8 cellular contexts compared by ENCODE assay signal in the genomic region with DNA sequence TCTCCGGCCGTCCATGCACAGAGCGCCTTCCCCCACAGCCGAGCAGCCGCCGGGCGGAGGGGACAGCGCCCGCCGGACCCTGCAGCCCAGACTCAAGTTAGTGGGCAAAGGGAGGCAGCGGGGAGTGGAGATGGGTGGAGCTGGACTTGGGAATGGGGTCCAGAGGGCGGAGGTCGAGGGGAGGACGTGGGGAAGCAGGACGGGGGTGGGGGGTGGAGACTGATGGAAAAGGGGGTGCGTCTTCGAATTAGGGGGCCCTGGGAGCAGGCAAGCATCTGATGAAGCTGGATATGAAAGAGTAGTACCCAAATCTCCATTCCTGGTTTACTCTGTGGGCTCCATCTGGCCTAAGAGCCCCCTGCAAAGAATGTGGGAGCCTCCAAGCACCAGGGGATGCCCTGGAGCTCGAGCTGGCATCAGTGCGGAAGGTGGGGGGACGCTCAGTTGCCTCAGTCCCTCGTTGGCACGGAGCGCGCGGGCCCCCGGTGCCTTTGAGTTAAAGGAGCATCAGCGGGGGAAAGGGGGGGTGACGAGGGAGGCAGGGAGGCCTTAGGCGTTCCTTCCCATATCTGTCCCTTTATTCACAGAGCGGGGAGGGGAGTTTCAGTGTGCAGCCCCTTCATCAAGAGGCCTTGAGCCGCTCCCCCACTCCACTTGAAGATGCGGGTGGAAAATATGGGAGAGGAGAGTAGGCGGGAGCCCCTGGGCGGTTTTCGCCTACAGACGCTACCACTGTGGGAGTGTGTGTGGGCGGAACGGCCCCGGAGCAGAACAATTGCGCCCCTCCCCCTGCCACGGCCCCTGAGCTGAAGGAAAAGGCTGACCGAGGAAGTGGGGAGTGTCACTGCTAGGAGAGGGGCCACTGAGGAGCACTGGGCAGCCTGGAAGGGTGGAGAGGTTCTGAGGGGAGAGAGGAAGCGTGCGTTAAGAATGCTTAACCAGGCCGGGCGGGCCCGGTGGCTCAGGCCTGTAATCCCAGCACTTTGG. TPM values are rescaled to one million over a fixed set of nuclear protein-coding genes. Genes with fewer than 3 reads are reported as not detected.
DNase-seq lines count a peak whose midpoint lies in the region; ATAC-seq and TF ChIP-seq lines count a peak whose summit lies in the region.

No MANE protein-coding gene starts in this region.

- peaks cover 1% of the 10 kb centered on the region for H3K36me3 Mint-ChIP-seq in IgD-negative memory B cell

- peaks cover 33% of the 10 kb centered on the region for H4K20me1 ChIP-seq in BLaER1

- TF ChIP-seq CTCF in WERI-Rb-1 (IDR thresholded peaks at IDR 0.05; ENCODE audit: low read depth, low read length) (no peak), coronary artery (IDR thresholded peaks at IDR 0.05) (no peak)

- intact Hi-C loops in left colon (cut with DNase I, micrococcal nuclease) = no loop called here

- no peak for ATAC-seq in left colon
- no peak for ATAC-seq in HG03175 (IDR thresholded peaks at IDR 0.05; ENCODE audit: unreplicated experiment)

- H3K9ac ChIP-seq in BLaER1 = peak overlapping the region; percentile 88

- H3K27me3 ChIP-seq in BLaER1 (no peaks in the 10 kb centered on the region), WERI-Rb-1 (ENCODE audit: insufficient read depth, low read depth, severe bottlenecking) (no peaks in the 10 kb centered on the region)

- H3K4me1 ChIP-seq in BLaER1 = peaks cover 54% of the 10 kb centered on the region

- H3K27ac ChIP-seq in BLaER1 = peak overlapping the region; percentile 82
- peak overlapping the region; percentile 89 for H3K27ac ChIP-seq in WERI-Rb-1
- peak overlapping the region; percentile 98 to 99 for H3K27ac ChIP-seq in coronary artery

- no peaks in the 10 kb centered on the region for H3K9me3 Mint-ChIP-seq in IgD-negative memory B cell

- H3K4me3 ChIP-seq in BLaER1 (peak overlapping the region; percentile 90), WERI-Rb-1 (ENCODE audit: low read depth, low read length) (peak overlapping the region; percentile 68), coronary artery (peak overlapping the region; percentile 97)

- peaks cover 34 to 44% (median 40%) of the 10 kb centered on the region in 3 donors for H3K4me1 Mint-ChIP-seq in IgD-negative memory B cell

- DNase-seq in WERI-Rb-1 (peak; percentile 75), coronary artery (ENCODE audit: low spot score) (peak; percentile 87), left colon (peak; percentile 80), RPMI8226 (no peak)
- DNase-seq in stimulated activated CD4-positive, alpha-beta T cell treated with anti-CD3 and anti-CD28 coated beads, Interleukin-4, amount 100 ng/mL, for 1 hour = peak; percentile 60

- peak overlapping the region; percentile 91 to 98 (median 96) for H3K4me3 Mint-ChIP-seq in IgD-negative memory B cell

- no peaks in the 10 kb centered on the region for H3K27me3 Mint-ChIP-seq in IgD-negative memory B cell

- H3K27ac Mint-ChIP-seq in IgD-negative memory B cell = peak overlapping the region; percentile 88 to 92 (median 90)

- H3K36me3 ChIP-seq in BLaER1 = peaks cover 33% of the 10 kb centered on the region
- H3K36me3 ChIP-seq in WERI-Rb-1 = peaks cover 33% of the 10 kb centered on the region

- H3K4me2 ChIP-seq in BLaER1 = peak overlapping the region; percentile 87

- H3K9me3 ChIP-seq in BLaER1 = no peaks in the 10 kb centered on the region
- H3K9me3 ChIP-seq in WERI-Rb-1 (ENCODE audit: severe bottlenecking) = no peaks in the 10 kb centered on the region

RNA-seq across cellular contexts. Expression of a gene that starts 0.6 kb away (rescaled TPM):
- polyA plus RNA-seq in IgD-negative memory B cell = 0.81 TPM
- total RNA-seq in left colon = 1 to 10 TPM; 2.3 to 8.9 TPM

RNA-seq across cellular contexts. Expression of a gene that starts 11.0 kb away (rescaled TPM):
- 4.3 TPM for polyA plus RNA-seq in IgD-negative memory B cell
- 1 to 10 TPM; 4.9 to 5.8 TPM for total RNA-seq in left colon

RNA-seq across cellular contexts. Expression of a gene that starts 21.6 kb away (rescaled TPM):
- 130 TPM for polyA plus RNA-seq in IgD-negative memory B cell
- total RNA-seq in left colon = 100 to 1,000 TPM; 182 to 214 TPM

RNA-seq across cellular contexts. Expression of a gene that starts 38.7 kb away (rescaled TPM):
- polyA plus RNA-seq in IgD-negative memory B cell = 0.19 TPM
- total RNA-seq in left colon = 100 to 1,000 TPM; 117 to 119 TPM

RNA-seq across cellular contexts. Expression of a gene that starts 39.6 kb away (rescaled TPM):
- polyA plus RNA-seq in IgD-negative memory B cell = not detected
- 100 to 1,000 TPM; 281 to 296 TPM for total RNA-seq in left colon
